In the genomic region with DNA sequence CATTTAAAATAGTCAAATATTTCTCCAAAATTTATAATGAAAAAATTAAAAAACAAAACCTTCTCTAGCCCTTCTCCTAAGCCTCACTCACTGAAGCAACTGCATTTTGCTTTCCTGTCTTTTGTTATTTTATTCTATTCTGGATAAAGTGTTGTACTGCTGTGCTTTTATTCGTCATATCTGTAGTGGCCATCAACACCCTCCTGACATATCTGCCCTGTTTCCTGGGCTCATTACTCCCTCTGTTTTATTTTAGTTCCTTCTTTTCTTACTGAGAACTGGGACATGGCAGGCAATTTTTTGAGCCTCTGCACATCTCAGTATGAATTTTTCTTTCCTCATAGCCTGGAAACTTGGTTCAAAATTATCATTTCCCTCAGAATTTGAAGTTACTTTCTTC, we compare ENCODE assay signal across 19 cellular contexts.
"Had no signal": no experiment of that assay in that cellular context is flagged by ENCODE, and none has a peak within 500 bp of the region (broad histone marks: within the 10 kb centered on the region; RNA-seq: fewer than 3 reads in every experiment).

No MANE protein-coding gene starts in this region.

- H3K9me3 ChIP-seq: mucosa of descending colon, pancreas, thyroid gland had no signal

- H2AFZ ChIP-seq: hepatocyte, neural progenitor cell had no signal

- DNase-seq: cortex of kidney; dorsolateral prefrontal cortex; effector CD8-positive, alpha-beta T cell; foreskin melanocyte; head of caudate nucleus; left colon; mesendoderm; mucosa of descending colon; naive thymus-derived CD8-positive, alpha-beta T cell; nucleus accumbens; pancreas; right cardiac atrium; small intestine; stimulated activated CD4-positive, alpha-beta T cell treated with anti-CD3 and anti-CD28 coated beads, Interleukin-2, amount 100 ng/mL, for 48 hours; stimulated activated naive CD4-positive, alpha-beta T cell treated with Interleukin-2 at 50 U/mL for 16 hours; thyroid gland had no signal

- H3K79me2 ChIP-seq: hepatocyte had no signal

- H3K36me3 ChIP-seq: neural progenitor cell, pancreas, thyroid gland had no signal

- H3K9ac ChIP-seq: neural progenitor cell had no signal

- H3K4me1 ChIP-seq: thyroid gland had no signal

- ATAC-seq: left colon; mucosa of descending colon; naive thymus-derived CD8-positive, alpha-beta T cell; pancreas; right cardiac atrium had no signal

- H3K27ac ChIP-seq: dorsolateral prefrontal cortex, hepatocyte, neural progenitor cell, pancreas, thyroid gland had no signal

- FAIRE-seq: pancreas, small intestine, urothelium cell line had no signal

- H3K4me2 ChIP-seq: hepatocyte, neural progenitor cell had no signal

- H3K4me3 ChIP-seq: dorsolateral prefrontal cortex, hepatocyte, mucosa of descending colon, neural progenitor cell, pancreas, thyroid gland had no signal

- H3K27me3 ChIP-seq: dorsolateral prefrontal cortex, hepatocyte, neural progenitor cell, pancreas, thyroid gland had no signal
